ENCODE assay signal across 21 cellular contexts in the genomic region with DNA sequence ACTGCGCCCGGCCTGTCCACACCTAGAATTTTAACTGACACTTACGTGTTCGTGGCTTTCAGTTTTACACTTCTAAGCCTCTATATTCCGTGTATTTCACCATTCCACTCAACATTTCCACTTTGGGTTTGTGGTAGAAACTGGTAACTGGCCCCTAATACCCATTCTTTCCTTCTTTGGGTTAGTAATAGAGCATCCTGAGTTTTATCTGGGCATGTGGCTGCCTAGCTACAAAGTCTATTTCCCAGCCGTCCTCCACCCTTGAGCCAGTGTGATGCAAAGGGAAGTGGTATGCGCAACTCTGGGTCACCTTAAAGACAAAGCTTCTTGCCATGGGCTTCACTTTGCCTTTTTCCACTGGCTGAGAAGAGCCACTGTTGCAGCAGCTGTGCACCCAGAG.
"Had no signal": no experiment of that assay in that cellular context is flagged by ENCODE, and none has a peak within 500 bp of the region (broad histone marks: within the 10 kb centered on the region; RNA-seq: fewer than 3 reads in every experiment).

No MANE protein-coding gene starts in this region.

- H3K4me1 Mint-ChIP-seq: activated CD4-positive, alpha-beta T cell treated with anti-CD3 and anti-CD28 coated beads for 36 hours; activated naive CD4-positive, alpha-beta T cell treated with anti-CD3 and anti-CD28 coated beads, Interleukin-2, amount 10 ng/mL, durations not matched to agents 7 days and 5 days; naive thymus-derived CD4-positive, alpha-beta T cell; neural crest cell had no signal

- FAIRE-seq: endometrium, urothelium cell line had no signal

- H3K4me3 ChIP-seq: body of pancreas, cardiac muscle cell, left ventricle myocardium inferior, right lobe of liver, skin epidermis, stomach, suprapubic skin, tibial nerve had no signal

- H3K27ac ChIP-seq: body of pancreas, cardiac muscle cell, left ventricle myocardium inferior, right lobe of liver, skin epidermis, stomach, suprapubic skin, tibial nerve had no signal

- H3K9me3 Mint-ChIP-seq: activated naive CD4-positive, alpha-beta T cell treated with anti-CD3 and anti-CD28 coated beads, Interleukin-2, amount 10 ng/mL, durations not matched to agents 7 days and 5 days; activated T-cell treated with anti-CD3 and anti-CD28 coated beads, Interleukin-2, amount 50 U/mL, for 4 hours; neural crest cell had no signal

- H3K36me3 ChIP-seq: cardiac muscle cell, left ventricle myocardium inferior, right lobe of liver, stomach, suprapubic skin, tibial nerve had no signal

- H3K4me3 Mint-ChIP-seq: activated CD4-positive, alpha-beta T cell treated with anti-CD3 and anti-CD28 coated beads for 36 hours; activated naive CD4-positive, alpha-beta T cell treated with anti-CD3 and anti-CD28 coated beads, Interleukin-2, amount 10 ng/mL, durations not matched to agents 7 days and 5 days; activated T-cell treated with anti-CD3 and anti-CD28 coated beads, Interleukin-2, amount 50 U/mL, for 4 hours; naive thymus-derived CD4-positive, alpha-beta T cell; neural crest cell had no signal

- H3K9me3 ChIP-seq: body of pancreas, right lobe of liver, suprapubic skin had no signal

- ATAC-seq: activated CD4-positive, alpha-beta T cell treated with anti-CD3 and anti-CD28 coated beads for 36 hours; activated T-cell treated with anti-CD3 and anti-CD28 coated beads, Interleukin-2, amount 50 U/mL, for 4 hours; body of pancreas; naive thymus-derived CD4-positive, alpha-beta T cell; right lobe of liver had no signal

- H3K27me3 ChIP-seq: body of pancreas, cardiac muscle cell, right lobe of liver, stomach, suprapubic skin, tibial nerve had no signal

- H3K27ac Mint-ChIP-seq: activated CD4-positive, alpha-beta T cell treated with anti-CD3 and anti-CD28 coated beads for 36 hours; activated naive CD4-positive, alpha-beta T cell treated with anti-CD3 and anti-CD28 coated beads, Interleukin-2, amount 10 ng/mL, durations not matched to agents 7 days and 5 days; naive thymus-derived CD4-positive, alpha-beta T cell had no signal

- DNase-seq: activated CD4-positive, alpha-beta T cell treated with anti-CD3 and anti-CD28 coated beads for 36 hours; activated CD4-positive, alpha-beta T cell treated with anti-CD3 and anti-CD28 coated beads, Interleukin-2, amount 50 U/mL, for 48 hours; activated CD8-positive, alpha-beta memory T cell treated with anti-CD3 and anti-CD28 coated beads, Interleukin-2, amount 50 U/mL, for 48 hours; activated naive CD4-positive, alpha-beta T cell treated with anti-CD3 and anti-CD28 coated beads, Interleukin-2, amount 10 ng/mL, durations not matched to agents 7 days and 5 days; activated T-cell treated with anti-CD3 and anti-CD28 coated beads, Interleukin-2, amount 50 U/mL, for 4 hours; anterior cingulate cortex; body of pancreas; cortex of kidney; left ventricle myocardium inferior; naive thymus-derived CD4-positive, alpha-beta T cell; posterior cingulate gyrus; right lobe of liver; stimulated activated CD4-positive, alpha-beta T cell treated with anti-CD3 and anti-CD28 coated beads, Interleukin-1b, Interleukin-23, amount 100 ng/mL, for 48 hours; stomach had no signal

- H3K4me1 ChIP-seq: body of pancreas, left ventricle myocardium inferior, right lobe of liver, stomach, suprapubic skin, tibial nerve had no signal
